ENCODE assay signal across 1 cellular context in the genomic region with DNA sequence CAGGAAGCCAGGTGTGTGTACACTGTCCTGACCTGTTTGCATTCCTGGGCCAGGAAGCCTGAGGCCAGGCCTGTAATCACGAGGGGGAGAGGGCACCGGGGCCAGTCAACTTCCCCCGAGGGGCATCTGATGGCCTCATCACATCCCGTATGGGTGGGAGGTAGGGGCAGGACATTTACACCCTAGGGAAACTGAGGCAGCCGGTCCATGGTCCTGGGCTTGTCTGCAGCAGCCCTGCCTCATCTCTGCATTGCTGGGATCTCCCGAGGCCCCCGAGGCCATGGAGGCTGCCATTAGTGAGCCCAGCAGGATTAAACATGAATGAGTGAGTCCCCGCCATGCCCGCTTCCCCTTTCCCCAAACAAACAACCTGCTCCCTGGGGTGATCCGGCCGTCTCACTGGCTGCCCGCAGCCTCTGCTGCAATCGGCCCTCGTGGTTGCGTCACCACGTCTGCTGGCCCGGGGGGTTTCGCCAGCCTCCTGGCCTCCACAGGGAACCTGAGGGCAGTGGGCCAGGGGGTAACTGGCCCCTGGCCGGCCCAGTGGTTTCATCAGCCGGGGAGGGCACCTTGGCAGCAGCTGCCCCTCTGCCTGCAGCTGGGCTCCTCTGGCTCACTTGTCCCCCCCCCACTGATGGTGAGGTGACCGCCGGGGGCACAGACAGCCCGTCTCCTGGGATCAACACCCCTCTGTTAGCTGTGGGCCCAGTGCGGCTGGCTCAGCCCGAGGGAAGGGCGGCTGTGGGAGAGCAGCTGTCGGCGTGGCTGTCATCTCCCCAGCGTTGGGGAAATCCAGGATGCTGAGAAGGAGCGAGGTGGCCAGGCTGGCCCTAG.
TF ChIP-seq lines count a peak whose summit lies in the region.

No MANE protein-coding gene starts in this region.

TF ChIP-seq in HepG2, 621 proteins besides CTCF, POLR2A, EP300 and RAD21 (continued from another document and continues in another):
- 0 out of 2 replicates have a peak, but pooled peaks have one; percentile 46 for TF ChIP-seq ZBTB44 (CRISPR knock-in tag; IDR thresholded peaks at IDR 0.05)
- TF ChIP-seq, protein P1, sequence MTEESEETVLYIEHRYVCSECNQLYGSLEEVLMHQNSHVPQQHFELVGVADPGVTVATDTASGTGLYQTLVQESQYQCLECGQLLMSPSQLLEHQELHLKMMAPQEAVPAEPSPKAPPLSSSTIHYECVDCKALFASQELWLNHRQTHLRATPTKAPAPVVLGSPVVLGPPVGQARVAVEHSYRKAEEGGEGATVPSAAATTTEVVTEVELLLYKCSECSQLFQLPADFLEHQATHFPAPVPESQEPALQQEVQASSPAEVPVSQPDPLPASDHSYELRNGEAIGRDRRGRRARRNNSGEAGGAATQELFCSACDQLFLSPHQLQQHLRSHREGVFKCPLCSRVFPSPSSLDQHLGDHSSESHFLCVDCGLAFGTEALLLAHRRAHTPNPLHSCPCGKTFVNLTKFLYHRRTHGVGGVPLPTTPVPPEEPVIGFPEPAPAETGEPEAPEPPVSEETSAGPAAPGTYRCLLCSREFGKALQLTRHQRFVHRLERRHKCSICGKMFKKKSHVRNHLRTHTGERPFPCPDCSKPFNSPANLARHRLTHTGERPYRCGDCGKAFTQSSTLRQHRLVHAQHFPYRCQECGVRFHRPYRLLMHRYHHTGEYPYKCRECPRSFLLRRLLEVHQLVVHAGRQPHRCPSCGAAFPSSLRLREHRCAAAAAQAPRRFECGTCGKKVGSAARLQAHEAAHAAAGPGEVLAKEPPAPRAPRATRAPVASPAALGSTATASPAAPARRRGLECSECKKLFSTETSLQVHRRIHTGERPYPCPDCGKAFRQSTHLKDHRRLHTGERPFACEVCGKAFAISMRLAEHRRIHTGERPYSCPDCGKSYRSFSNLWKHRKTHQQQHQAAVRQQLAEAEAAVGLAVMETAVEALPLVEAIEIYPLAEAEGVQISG (CRISPR knock-in tag; IDR thresholded peaks at IDR 0.05): peak; percentile 66; the same call in 1 of the 2 replicates
- TF ChIP-seq ZNF282 (IDR thresholded peaks at IDR 0.05; ENCODE audit: partially characterized antibody): no peak
- TF ChIP-seq ZBTB49 (CRISPR knock-in tag; IDR thresholded peaks at IDR 0.05; ENCODE audit: borderline replicate concordance): 0 out of 2 replicates have a peak, but pooled peaks have one; percentile 32
- no peak for TF ChIP-seq TBX3 (IDR thresholded peaks at IDR 0.05; ENCODE audit: borderline replicate concordance)
- peak; percentile 71; the same call in 1 of the 2 replicates for TF ChIP-seq ZBTB4 (CRISPR knock-in tag; IDR thresholded peaks at IDR 0.05; ENCODE audit: borderline replicate concordance)
- no peak for TF ChIP-seq HNRNPLL (IDR thresholded peaks at IDR 0.05; ENCODE audit: low read depth, low read length, poor library complexity, severe bottlenecking)
- peak; percentile 79; the same call in 1 of the 2 replicates for TF ChIP-seq NAIF1 (CRISPR knock-in tag; IDR thresholded peaks at IDR 0.05; ENCODE audit: borderline replicate concordance)
- no peak for TF ChIP-seq ZNF569 (CRISPR knock-in tag; IDR thresholded peaks at IDR 0.05; ENCODE audit: borderline replicate concordance)
- 0 out of 2 replicates have a peak, but pooled peaks have one; percentile 25 for TF ChIP-seq RFXAP (CRISPR knock-in tag; IDR thresholded peaks at IDR 0.05; ENCODE audit: borderline replicate concordance)
- TF ChIP-seq ZNF766 (CRISPR knock-in tag; IDR thresholded peaks at IDR 0.05; ENCODE audit: borderline replicate concordance): 0 out of 2 replicates have a peak, but pooled peaks have one; percentile 7
- TF ChIP-seq IKZF5 (CRISPR knock-in tag; IDR thresholded peaks at IDR 0.05): peak; percentile 82
- TF ChIP-seq, protein P2, sequence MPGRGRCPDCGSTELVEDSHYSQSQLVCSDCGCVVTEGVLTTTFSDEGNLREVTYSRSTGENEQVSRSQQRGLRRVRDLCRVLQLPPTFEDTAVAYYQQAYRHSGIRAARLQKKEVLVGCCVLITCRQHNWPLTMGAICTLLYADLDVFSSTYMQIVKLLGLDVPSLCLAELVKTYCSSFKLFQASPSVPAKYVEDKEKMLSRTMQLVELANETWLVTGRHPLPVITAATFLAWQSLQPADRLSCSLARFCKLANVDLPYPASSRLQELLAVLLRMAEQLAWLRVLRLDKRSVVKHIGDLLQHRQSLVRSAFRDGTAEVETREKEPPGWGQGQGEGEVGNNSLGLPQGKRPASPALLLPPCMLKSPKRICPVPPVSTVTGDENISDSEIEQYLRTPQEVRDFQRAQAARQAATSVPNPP (CRISPR knock-in tag; IDR thresholded peaks at IDR 0.05): peak; percentile 93
- TF ChIP-seq ZNF260 (CRISPR knock-in tag; IDR thresholded peaks at IDR 0.05; ENCODE audit: borderline replicate concordance, low read depth): no peak
- TF ChIP-seq BRCA1 (CRISPR knock-in tag; IDR thresholded peaks at IDR 0.05): no peak; the same call in 1 of the 2 replicates
- TF ChIP-seq ZMYM4 (CRISPR knock-in tag; IDR thresholded peaks at IDR 0.05): peak; percentile 72
- TF ChIP-seq ZNF253 (CRISPR knock-in tag; IDR thresholded peaks at IDR 0.05; ENCODE audit: borderline replicate concordance): peak; percentile 73; the same call in 1 of the 2 replicates
- TF ChIP-seq ESRRA (CRISPR knock-in tag; IDR thresholded peaks at IDR 0.05; ENCODE audit: low read depth): no peak; the same call in 1 of the 2 replicates
- TF ChIP-seq NCOA5 (CRISPR knock-in tag; IDR thresholded peaks at IDR 0.05): no peak
- TF ChIP-seq, protein P3, sequence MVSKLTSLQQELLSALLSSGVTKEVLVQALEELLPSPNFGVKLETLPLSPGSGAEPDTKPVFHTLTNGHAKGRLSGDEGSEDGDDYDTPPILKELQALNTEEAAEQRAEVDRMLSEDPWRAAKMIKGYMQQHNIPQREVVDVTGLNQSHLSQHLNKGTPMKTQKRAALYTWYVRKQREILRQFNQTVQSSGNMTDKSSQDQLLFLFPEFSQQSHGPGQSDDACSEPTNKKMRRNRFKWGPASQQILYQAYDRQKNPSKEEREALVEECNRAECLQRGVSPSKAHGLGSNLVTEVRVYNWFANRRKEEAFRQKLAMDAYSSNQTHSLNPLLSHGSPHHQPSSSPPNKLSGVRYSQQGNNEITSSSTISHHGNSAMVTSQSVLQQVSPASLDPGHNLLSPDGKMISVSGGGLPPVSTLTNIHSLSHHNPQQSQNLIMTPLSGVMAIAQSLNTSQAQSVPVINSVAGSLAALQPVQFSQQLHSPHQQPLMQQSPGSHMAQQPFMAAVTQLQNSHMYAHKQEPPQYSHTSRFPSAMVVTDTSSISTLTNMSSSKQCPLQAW (CRISPR knock-in tag; IDR thresholded peaks at IDR 0.05): peak; percentile 74
- TF ChIP-seq GABPB1 (CRISPR knock-in tag; IDR thresholded peaks at IDR 0.05): peak; percentile 84
- no peak for TF ChIP-seq PAF1 (CRISPR knock-in tag; IDR thresholded peaks at IDR 0.05)
- TF ChIP-seq XBP1 (CRISPR knock-in tag; IDR thresholded peaks at IDR 0.05): 0 out of 2 replicates have a peak, but pooled peaks have one; percentile 22
- peak; percentile 95 for TF ChIP-seq REPIN1 (CRISPR knock-in tag; IDR thresholded peaks at IDR 0.05; ENCODE audit: borderline replicate concordance, low read depth)
- no peak for TF ChIP-seq ZNF704 (CRISPR knock-in tag; IDR thresholded peaks at IDR 0.05; ENCODE audit: borderline replicate concordance)
- no peak for TF ChIP-seq SMARCC2 (IDR thresholded peaks at IDR 0.05)
